1 cellular context compared by ENCODE assay signal in the genomic region with DNA sequence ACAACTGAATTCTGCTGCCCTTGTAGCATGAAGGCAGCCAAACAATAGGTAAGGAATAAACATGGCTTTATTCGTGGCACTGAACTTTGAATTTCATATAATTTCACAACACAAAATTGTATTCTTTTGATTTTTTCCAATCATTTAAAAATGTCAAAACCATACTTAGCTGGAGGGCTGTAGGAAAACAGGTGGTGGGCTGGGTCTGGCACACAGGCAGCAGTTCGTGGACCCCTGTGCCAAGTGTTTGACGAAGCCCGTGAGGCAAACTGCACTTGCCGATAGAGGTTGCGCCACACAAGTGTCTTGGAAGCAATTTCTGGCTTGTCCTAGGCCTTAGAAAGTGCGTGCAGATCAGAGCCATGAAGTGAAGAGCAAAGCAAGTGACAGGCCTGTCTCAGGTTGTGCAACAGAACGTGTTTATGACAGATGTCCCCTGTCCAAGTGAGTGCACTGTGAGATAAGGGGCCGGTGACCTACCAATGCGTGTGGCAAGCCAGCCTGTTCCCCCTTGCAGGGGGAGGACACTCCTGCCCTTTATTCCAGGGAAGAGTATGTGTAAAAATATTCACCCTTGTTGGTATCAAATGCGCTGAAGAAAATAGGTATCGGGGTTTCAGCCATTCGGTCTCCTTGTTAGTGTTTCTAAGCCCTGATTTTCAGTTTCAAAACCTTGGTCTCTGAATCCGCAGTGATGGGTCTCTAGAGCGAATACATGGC.
TF ChIP-seq lines count a peak whose summit lies in the region.

No MANE protein-coding gene starts in this region.

TF ChIP-seq in K562, 482 proteins besides CTCF, POLR2A, EP300 and RAD21 (continued from another document and continues in another):
- TF ChIP-seq CREB1 (IDR thresholded peaks at IDR 0.05): peak; percentile 73
- TF ChIP-seq CREB1 (CRISPR knock-in tag; IDR thresholded peaks at IDR 0.05): no peak; the same call in none of the 2 replicates
- TF ChIP-seq RBM25 (IDR thresholded peaks at IDR 0.05; ENCODE audit: low read depth, low read length, severe bottlenecking): no peak
- peak in 1 of 2 experiments; percentile 88; a peak in 3 of 4 replicates for TF ChIP-seq RCOR1 (IDR thresholded peaks at IDR 0.05; ENCODE audit: borderline replicate concordance in 1 of 2, low read depth in 2 of 2, low read length in 2 of 2)
- TF ChIP-seq, protein P1, sequence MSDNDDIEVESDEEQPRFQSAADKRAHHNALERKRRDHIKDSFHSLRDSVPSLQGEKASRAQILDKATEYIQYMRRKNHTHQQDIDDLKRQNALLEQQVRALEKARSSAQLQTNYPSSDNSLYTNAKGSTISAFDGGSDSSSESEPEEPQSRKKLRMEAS (CRISPR knock-in tag; IDR thresholded peaks at IDR 0.05): peak; percentile 59; the same call in 1 of the 2 replicates
- TF ChIP-seq, protein P2, sequence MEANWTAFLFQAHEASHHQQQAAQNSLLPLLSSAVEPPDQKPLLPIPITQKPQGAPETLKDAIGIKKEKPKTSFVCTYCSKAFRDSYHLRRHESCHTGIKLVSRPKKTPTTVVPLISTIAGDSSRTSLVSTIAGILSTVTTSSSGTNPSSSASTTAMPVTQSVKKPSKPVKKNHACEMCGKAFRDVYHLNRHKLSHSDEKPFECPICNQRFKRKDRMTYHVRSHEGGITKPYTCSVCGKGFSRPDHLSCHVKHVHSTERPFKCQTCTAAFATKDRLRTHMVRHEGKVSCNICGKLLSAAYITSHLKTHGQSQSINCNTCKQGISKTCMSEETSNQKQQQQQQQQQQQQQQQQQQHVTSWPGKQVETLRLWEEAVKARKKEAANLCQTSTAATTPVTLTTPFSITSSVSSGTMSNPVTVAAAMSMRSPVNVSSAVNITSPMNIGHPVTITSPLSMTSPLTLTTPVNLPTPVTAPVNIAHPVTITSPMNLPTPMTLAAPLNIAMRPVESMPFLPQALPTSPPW (CRISPR knock-in tag; IDR thresholded peaks at IDR 0.05): peak; percentile 68
- TF ChIP-seq ZNF444 (CRISPR knock-in tag; IDR thresholded peaks at IDR 0.05): no peak
- TF ChIP-seq ADNP (tag; IDR thresholded peaks at IDR 0.05): no peak
- no peak for TF ChIP-seq TCF7L2 (IDR thresholded peaks at IDR 0.05; ENCODE audit: low read depth, low read length)
- peak; percentile 42; the same call in 1 of the 2 replicates for TF ChIP-seq NFE2 (IDR thresholded peaks at IDR 0.05; ENCODE audit: low read depth)
- TF ChIP-seq, protein P3, sequence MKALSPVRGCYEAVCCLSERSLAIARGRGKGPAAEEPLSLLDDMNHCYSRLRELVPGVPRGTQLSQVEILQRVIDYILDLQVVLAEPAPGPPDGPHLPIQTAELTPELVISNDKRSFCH (CRISPR knock-in tag; IDR thresholded peaks at IDR 0.05): no peak
- TF ChIP-seq, protein P3 (tag; IDR thresholded peaks at IDR 0.05): peak; percentile 61; the same call in 1 of the 2 replicates
- no peak for TF ChIP-seq STAT5B (CRISPR knock-in tag; IDR thresholded peaks at IDR 0.05)
- 0 out of 2 replicates have a peak, but pooled peaks have one; percentile 35 for TF ChIP-seq NR2C1 (IDR thresholded peaks at IDR 0.05)
- TF ChIP-seq NR2C1 (tag; IDR thresholded peaks at IDR 0.05): peak; percentile 71
- TF ChIP-seq, protein P4, sequence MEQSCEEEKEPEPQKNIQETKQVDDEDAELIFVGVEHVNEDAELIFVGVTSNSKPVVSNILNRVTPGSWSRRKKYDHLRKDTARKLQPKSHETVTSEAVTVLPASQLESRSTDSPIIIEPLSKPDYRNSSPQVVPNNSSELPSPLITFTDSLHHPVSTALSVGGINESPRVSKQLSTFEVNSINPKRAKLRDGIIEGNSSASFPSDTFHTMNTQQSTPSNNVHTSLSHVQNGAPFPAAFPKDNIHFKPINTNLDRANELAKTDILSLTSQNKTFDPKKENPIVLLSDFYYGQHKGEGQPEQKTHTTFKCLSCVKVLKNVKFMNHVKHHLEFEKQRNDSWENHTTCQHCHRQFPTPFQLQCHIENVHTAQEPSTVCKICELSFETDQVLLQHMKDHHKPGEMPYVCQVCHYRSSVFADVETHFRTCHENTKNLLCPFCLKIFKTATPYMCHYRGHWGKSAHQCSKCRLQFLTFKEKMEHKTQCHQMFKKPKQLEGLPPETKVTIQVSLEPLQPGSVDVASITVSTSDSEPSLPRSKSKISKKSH (CRISPR knock-in tag; IDR thresholded peaks at IDR 0.05): no peak
- no peak for TF ChIP-seq EGR1 (conservative IDR thresholded peaks at IDR 0.05)
- TF ChIP-seq KAT7 (CRISPR knock-in tag; IDR thresholded peaks at IDR 0.05; ENCODE audit: borderline replicate concordance): no peak
- TF ChIP-seq NFIX (CRISPR knock-in tag; IDR thresholded peaks at IDR 0.05; ENCODE audit: low read depth): no peak
- TF ChIP-seq, protein P5, sequence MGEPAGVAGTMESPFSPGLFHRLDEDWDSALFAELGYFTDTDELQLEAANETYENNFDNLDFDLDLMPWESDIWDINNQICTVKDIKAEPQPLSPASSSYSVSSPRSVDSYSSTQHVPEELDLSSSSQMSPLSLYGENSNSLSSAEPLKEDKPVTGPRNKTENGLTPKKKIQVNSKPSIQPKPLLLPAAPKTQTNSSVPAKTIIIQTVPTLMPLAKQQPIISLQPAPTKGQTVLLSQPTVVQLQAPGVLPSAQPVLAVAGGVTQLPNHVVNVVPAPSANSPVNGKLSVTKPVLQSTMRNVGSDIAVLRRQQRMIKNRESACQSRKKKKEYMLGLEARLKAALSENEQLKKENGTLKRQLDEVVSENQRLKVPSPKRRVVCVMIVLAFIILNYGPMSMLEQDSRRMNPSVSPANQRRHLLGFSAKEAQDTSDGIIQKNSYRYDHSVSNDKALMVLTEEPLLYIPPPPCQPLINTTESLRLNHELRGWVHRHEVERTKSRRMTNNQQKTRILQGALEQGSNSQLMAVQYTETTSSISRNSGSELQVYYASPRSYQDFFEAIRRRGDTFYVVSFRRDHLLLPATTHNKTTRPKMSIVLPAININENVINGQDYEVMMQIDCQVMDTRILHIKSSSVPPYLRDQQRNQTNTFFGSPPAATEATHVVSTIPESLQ (CRISPR knock-in tag; IDR thresholded peaks at IDR 0.05): no peak
- TF ChIP-seq GABPB2 (CRISPR knock-in tag; conservative IDR thresholded peaks at IDR 0.05): no peak
- TF ChIP-seq MEF2D (tag; conservative IDR thresholded peaks at IDR 0.05; ENCODE audit: low read depth): 0 out of 2 replicates have a peak, but pooled peaks have one; percentile 48
- TF ChIP-seq WHSC1 (IDR thresholded peaks at IDR 0.05; ENCODE audit: low read length): no peak
- TF ChIP-seq, protein P6, sequence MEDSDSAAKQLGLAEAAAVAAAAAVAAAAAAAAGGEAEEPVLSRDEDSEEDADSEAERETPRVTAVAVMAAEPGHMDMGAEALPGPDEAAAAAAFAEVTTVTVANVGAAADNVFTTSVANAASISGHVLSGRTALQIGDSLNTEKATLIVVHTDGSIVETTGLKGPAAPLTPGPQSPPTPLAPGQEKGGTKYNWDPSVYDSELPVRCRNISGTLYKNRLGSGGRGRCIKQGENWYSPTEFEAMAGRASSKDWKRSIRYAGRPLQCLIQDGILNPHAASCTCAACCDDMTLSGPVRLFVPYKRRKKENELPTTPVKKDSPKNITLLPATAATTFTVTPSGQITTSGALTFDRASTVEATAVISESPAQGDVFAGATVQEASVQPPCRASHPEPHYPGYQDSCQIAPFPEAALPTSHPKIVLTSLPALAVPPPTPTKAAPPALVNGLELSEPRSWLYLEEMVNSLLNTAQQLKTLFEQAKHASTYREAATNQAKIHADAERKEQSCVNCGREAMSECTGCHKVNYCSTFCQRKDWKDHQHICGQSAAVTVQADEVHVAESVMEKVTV (CRISPR knock-in tag; IDR thresholded peaks at IDR 0.05): no peak
- TF ChIP-seq, protein P7, sequence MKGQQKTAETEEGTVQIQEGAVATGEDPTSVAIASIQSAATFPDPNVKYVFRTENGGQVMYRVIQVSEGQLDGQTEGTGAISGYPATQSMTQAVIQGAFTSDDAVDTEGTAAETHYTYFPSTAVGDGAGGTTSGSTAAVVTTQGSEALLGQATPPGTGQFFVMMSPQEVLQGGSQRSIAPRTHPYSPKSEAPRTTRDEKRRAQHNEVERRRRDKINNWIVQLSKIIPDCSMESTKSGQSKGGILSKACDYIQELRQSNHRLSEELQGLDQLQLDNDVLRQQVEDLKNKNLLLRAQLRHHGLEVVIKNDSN (CRISPR knock-in tag; IDR thresholded peaks at IDR 0.05): no peak
- no peak for TF ChIP-seq ZNF274 (IDR thresholded peaks at IDR 0.05; ENCODE audit: borderline replicate concordance, low read depth, low read length)
- TF ChIP-seq NFXL1 (CRISPR knock-in tag; IDR thresholded peaks at IDR 0.05): no peak
- TF ChIP-seq SMAD1 (IDR thresholded peaks at IDR 0.05; ENCODE audit: low read depth, low read length, partially characterized antibody): no peak
- TF ChIP-seq, protein P8, sequence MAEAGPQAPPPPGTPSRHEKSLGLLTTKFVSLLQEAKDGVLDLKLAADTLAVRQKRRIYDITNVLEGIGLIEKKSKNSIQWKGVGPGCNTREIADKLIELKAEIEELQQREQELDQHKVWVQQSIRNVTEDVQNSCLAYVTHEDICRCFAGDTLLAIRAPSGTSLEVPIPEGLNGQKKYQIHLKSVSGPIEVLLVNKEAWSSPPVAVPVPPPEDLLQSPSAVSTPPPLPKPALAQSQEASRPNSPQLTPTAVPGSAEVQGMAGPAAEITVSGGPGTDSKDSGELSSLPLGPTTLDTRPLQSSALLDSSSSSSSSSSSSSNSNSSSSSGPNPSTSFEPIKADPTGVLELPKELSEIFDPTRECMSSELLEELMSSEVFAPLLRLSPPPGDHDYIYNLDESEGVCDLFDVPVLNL (CRISPR knock-in tag; IDR thresholded peaks at IDR 0.05; ENCODE audit: low read depth): no peak
- no peak for TF ChIP-seq TEAD2 (tag; IDR thresholded peaks at IDR 0.05)
- TF ChIP-seq, protein P9, sequence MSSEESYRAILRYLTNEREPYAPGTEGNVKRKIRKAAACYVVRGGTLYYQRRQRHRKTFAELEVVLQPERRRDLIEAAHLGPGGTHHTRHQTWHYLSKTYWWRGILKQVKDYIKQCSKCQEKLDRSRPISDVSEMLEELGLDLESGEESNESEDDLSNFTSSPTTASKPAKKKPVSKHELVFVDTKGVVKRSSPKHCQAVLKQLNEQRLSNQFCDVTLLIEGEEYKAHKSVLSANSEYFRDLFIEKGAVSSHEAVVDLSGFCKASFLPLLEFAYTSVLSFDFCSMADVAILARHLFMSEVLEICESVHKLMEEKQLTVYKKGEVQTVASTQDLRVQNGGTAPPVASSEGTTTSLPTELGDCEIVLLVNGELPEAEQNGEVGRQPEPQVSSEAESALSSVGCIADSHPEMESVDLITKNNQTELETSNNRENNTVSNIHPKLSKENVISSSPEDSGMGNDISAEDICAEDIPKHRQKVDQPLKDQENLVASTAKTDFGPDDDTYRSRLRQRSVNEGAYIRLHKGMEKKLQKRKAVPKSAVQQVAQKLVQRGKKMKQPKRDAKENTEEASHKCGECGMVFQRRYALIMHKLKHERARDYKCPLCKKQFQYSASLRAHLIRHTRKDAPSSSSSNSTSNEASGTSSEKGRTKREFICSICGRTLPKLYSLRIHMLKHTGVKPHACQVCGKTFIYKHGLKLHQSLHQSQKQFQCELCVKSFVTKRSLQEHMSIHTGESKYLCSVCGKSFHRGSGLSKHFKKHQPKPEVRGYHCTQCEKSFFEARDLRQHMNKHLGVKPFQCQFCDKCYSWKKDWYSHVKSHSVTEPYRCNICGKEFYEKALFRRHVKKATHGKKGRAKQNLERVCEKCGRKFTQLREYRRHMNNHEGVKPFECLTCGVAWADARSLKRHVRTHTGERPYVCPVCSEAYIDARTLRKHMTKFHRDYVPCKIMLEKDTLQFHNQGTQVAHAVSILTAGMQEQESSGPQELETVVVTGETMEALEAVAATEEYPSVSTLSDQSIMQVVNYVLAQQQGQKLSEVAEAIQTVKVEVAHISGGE (CRISPR knock-in tag; IDR thresholded peaks at IDR 0.05): peak in 1 of 3 experiments; percentile 49; a peak in 2 of 6 replicates
- no peak for TF ChIP-seq ZBED1 (IDR thresholded peaks at IDR 0.05)
- no peak for TF ChIP-seq ZC3H8 (IDR thresholded peaks at IDR 0.05)
- TF ChIP-seq ZFPM2 (CRISPR knock-in tag; IDR thresholded peaks at IDR 0.05): no peak
- no peak for TF ChIP-seq PTTG1 (tag; IDR thresholded peaks at IDR 0.05; ENCODE audit: low read depth)
- TF ChIP-seq POLR3G (IDR thresholded peaks at IDR 0.05; ENCODE audit: extremely low read depth, insufficient read length, insufficient replicate concordance): no peak
- no peak; the same call in 1 of the 2 replicates for TF ChIP-seq NBN (IDR thresholded peaks at IDR 0.05; ENCODE audit: low read depth)
- peak; percentile 82 for TF ChIP-seq RNF2 (IDR thresholded peaks at IDR 0.05)
- TF ChIP-seq ZZZ3 (IDR thresholded peaks at IDR 0.05): no peak
- peak; percentile 62 for TF ChIP-seq L3MBTL2 (IDR thresholded peaks at IDR 0.05)
- TF ChIP-seq, protein P10, sequence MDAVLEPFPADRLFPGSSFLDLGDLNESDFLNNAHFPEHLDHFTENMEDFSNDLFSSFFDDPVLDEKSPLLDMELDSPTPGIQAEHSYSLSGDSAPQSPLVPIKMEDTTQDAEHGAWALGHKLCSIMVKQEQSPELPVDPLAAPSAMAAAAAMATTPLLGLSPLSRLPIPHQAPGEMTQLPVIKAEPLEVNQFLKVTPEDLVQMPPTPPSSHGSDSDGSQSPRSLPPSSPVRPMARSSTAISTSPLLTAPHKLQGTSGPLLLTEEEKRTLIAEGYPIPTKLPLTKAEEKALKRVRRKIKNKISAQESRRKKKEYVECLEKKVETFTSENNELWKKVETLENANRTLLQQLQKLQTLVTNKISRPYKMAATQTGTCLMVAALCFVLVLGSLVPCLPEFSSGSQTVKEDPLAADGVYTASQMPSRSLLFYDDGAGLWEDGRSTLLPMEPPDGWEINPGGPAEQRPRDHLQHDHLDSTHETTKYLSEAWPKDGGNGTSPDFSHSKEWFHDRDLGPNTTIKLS (IDR thresholded peaks at IDR 0.05; ENCODE audit: borderline replicate concordance, low read depth): peak; percentile 37; the same call in 1 of the 2 replicates
- no peak for TF ChIP-seq RBM34 (IDR thresholded peaks at IDR 0.05; ENCODE audit: borderline replicate concordance, insufficient read depth, low read length)
- TF ChIP-seq HMG20B (CRISPR knock-in tag; IDR thresholded peaks at IDR 0.05): no peak
- TF ChIP-seq ZNF324 (CRISPR knock-in tag; IDR thresholded peaks at IDR 0.05): no peak
- no peak for TF ChIP-seq E2F3 (CRISPR knock-in tag; IDR thresholded peaks at IDR 0.05)
- TF ChIP-seq KDM2B (CRISPR knock-in tag; IDR thresholded peaks at IDR 0.05): no peak
- peak; percentile 94 for TF ChIP-seq SMARCA4 (IDR thresholded peaks at IDR 0.05)
- no peak for TF ChIP-seq BDP1 (IDR thresholded peaks at IDR 0.05; ENCODE audit: insufficient read depth, insufficient read length)
- TF ChIP-seq, protein P11, sequence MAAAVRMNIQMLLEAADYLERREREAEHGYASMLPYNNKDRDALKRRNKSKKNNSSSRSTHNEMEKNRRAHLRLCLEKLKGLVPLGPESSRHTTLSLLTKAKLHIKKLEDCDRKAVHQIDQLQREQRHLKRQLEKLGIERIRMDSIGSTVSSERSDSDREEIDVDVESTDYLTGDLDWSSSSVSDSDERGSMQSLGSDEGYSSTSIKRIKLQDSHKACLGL (CRISPR knock-in tag; IDR thresholded peaks at IDR 0.05; ENCODE audit: borderline replicate concordance, poor library complexity, severe bottlenecking): no peak
